In genomic region chr12:15059123-15059522, GRCh38 we compare ENCODE assay signal across 2 cellular contexts.
A peak's percentile ranks its signal among the peaks of the same experiment; 100 is the strongest.
TF ChIP-seq lines count a peak whose summit lies in the region.

No MANE protein-coding gene starts in this region.

TF ChIP-seq in HepG2, 621 proteins besides CTCF, POLR2A, EP300 and RAD21:
- no peak for TF ChIP-seq IRF2 (CRISPR knock-in tag; IDR thresholded peaks at IDR 0.05)
- TF ChIP-seq CEBPB (IDR thresholded peaks at IDR 0.05; ENCODE audit: borderline replicate concordance, low read depth, low read length), result peak; percentile 42; the same call in 1 of the 2 replicates

TF ChIP-seq in IMR-90, 13 proteins besides CTCF, POLR2A, EP300 and RAD21:
- TF ChIP-seq MAFK (IDR thresholded peaks at IDR 0.05; ENCODE audit: low read depth, low read length) (no peak), CEBPB (IDR thresholded peaks at IDR 0.05; ENCODE audit: low read depth, low read length) (peak; percentile 74; the same call in 1 of the 2 replicates)
